ENCODE assay signal across 24 cellular contexts in the genomic region with DNA sequence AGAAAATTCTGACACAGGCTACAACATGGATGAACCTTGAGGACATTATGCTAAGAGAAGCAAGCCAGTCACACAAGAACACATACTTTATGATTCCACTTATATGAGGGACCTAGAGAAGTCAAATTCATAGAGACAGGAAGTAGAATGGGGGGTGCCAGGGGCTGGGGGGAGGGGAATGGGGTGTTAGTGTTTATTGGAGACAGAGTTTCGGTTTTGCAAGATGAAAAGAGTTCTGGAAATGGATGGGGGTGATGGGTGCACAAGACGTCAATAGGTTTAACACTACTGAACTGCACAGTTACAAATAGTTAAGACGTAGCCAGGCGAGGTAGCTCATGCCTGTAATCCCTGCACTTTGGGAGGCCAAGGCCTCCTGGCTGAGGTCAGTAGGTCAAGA. TPM values are rescaled to one million over a fixed set of nuclear protein-coding genes. Genes with fewer than 3 reads are reported as not detected.
DNase-seq lines count a peak whose midpoint lies in the region; ATAC-seq and TF ChIP-seq lines count a peak whose summit lies in the region.
"Had no signal": no experiment of that assay in that cellular context is flagged by ENCODE, and none has a peak within 500 bp of the region (broad histone marks: within the 10 kb centered on the region; RNA-seq: fewer than 3 reads in every experiment).

No MANE protein-coding gene starts in this region.

- peak overlapping the region; percentile 85 for H3K27ac Mint-ChIP-seq in activated CD4-positive, alpha-beta T cell treated with anti-CD3 and anti-CD28 coated beads, Interleukin-2, amount 10 ng/mL, durations not matched to agents 7 days and 5 days
- H3K27ac Mint-ChIP-seq in CD8-positive, alpha-beta T cell: peak overlapping the region; percentile 78
- peak overlapping the region in 9 of 10 donors; percentile 56 to 96 (median 81) for H3K27ac Mint-ChIP-seq in naive thymus-derived CD8-positive, alpha-beta T cell
- H3K27ac Mint-ChIP-seq: CD14-positive monocyte had no signal

- peaks cover 56% of the 10 kb centered on the region for H3K4me1 ChIP-seq in BLaER1
- peaks cover 24% of the 10 kb centered on the region for H3K4me1 ChIP-seq in CD8-positive, alpha-beta T cell (ENCODE audit: insufficient read depth, low read length)

- no peak overlapping the region for H3K27ac ChIP-seq in BLaER1
- no peak overlapping the region for H3K27ac ChIP-seq in CD8-positive, alpha-beta T cell (ENCODE audit: low read depth, low read length)
- H3K27ac ChIP-seq: SJSA1 had no signal

- H3K4me3 ChIP-seq in BLaER1: no peak overlapping the region
- H3K4me3 ChIP-seq in CD8-positive, alpha-beta T cell (ENCODE audit: low read depth, low read length): no peak overlapping the region
- H3K4me3 ChIP-seq: GM12878, SJSA1 had no signal

- POLR2A ChIA-PET in activated CD4-positive, alpha-beta T cell treated with anti-CD3 and anti-CD28 coated beads, Interleukin-2, amount 10 ng/mL, durations not matched to agents 7 days and 5 days (lab: Charles Lee): interaction anchor here (0.5 to 0.6 kb wide), 2 partner anchors 47 to 485 kb away, joined by 3 to 4 read pairs; no protein-coding TSS in a partner anchor
- POLR2A ChIA-PET in CD8-positive, alpha-beta T cell (lab: Charles Lee): interaction anchor here (1.5 kb wide), 1 partner anchor 16 kb away, joined by 4 read pairs; a partner anchor contains a TSS
- POLR2A ChIA-PET in naive thymus-derived CD8-positive, alpha-beta T cell (lab: Charles Lee): interaction anchor here (1.2 kb wide), 1 partner anchor 13 kb away, joined by 3 read pairs; no protein-coding TSS in a partner anchor

- peaks cover 1% of the 10 kb centered on the region for H3K36me3 Mint-ChIP-seq in activated CD4-positive, alpha-beta T cell treated with anti-CD3 and anti-CD28 coated beads, Interleukin-2, amount 10 ng/mL, durations not matched to agents 7 days and 5 days (ENCODE audit: low read depth)
- peaks cover 2% of the 10 kb centered on the region for H3K36me3 Mint-ChIP-seq in CD8-positive, alpha-beta T cell
- H3K36me3 Mint-ChIP-seq in naive thymus-derived CD8-positive, alpha-beta T cell: no peaks in the 10 kb centered on the region

- H3K9ac ChIP-seq in BLaER1: no peak overlapping the region

- H3K9me3 Mint-ChIP-seq in activated CD4-positive, alpha-beta T cell treated with anti-CD3 and anti-CD28 coated beads, Interleukin-2, amount 10 ng/mL, durations not matched to agents 7 days and 5 days: peaks cover 4% of the 10 kb centered on the region
- no peaks in the 10 kb centered on the region for H3K9me3 Mint-ChIP-seq in CD8-positive, alpha-beta T cell
- H3K9me3 Mint-ChIP-seq in naive thymus-derived CD8-positive, alpha-beta T cell: no peaks in the 10 kb centered on the region

- peak overlapping the region; percentile 1 for H3K4me3 Mint-ChIP-seq in activated CD4-positive, alpha-beta T cell treated with anti-CD3 and anti-CD28 coated beads, Interleukin-2, amount 10 ng/mL, durations not matched to agents 7 days and 5 days
- peak overlapping the region; percentile 32 for H3K4me3 Mint-ChIP-seq in CD8-positive, alpha-beta T cell
- H3K4me3 Mint-ChIP-seq in naive thymus-derived CD8-positive, alpha-beta T cell: peak overlapping the region in 6 of 10 donors; percentile 3 to 71 (median 38)
- H3K4me3 Mint-ChIP-seq: CD14-positive monocyte had no signal

- no peak for ATAC-seq in CD8-positive, alpha-beta T cell
- ATAC-seq in naive thymus-derived CD8-positive, alpha-beta T cell: peak in 1 of 2 donors; percentile 3
- no peak for ATAC-seq in HG03025 (IDR thresholded peaks at IDR 0.05; ENCODE audit: low FRiP score, unreplicated experiment)
- ATAC-seq: GM12878 had no signal

- no peak for TF ChIP-seq CTCF in CD8-positive, alpha-beta T cell (IDR thresholded peaks at IDR 0.05)

- peaks cover 5% of the 10 kb centered on the region; the same call in 1 of the 2 replicates for H4K20me1 ChIP-seq in BLaER1

- H3K4me1 Mint-ChIP-seq in activated CD4-positive, alpha-beta T cell treated with anti-CD3 and anti-CD28 coated beads, Interleukin-2, amount 10 ng/mL, durations not matched to agents 7 days and 5 days: peaks cover 44% of the 10 kb centered on the region
- peaks cover 23% of the 10 kb centered on the region for H3K4me1 Mint-ChIP-seq in CD8-positive, alpha-beta T cell (ENCODE audit: low read depth)
- peaks cover 4 to 24% (median 20%) of the 10 kb centered on the region in 4 donors for H3K4me1 Mint-ChIP-seq in naive thymus-derived CD8-positive, alpha-beta T cell

- peak; percentile 62 for DNase-seq in activated CD4-positive, alpha-beta T cell treated with anti-CD3 and anti-CD28 coated beads, Interleukin-2, amount 10 ng/mL, durations not matched to agents 7 days and 5 days
- DNase-seq in activated CD4-positive, alpha-beta T cell treated with anti-CD3 and anti-CD28 coated beads, Interleukin-2, amount 50 U/mL, for 1 hour: no peak
- DNase-seq in CD8-positive, alpha-beta T cell: peak in 1 of 7 experiments; percentile 58
- peak in 3 of 10 donors; percentile 32 to 75 (median 54) for DNase-seq in naive thymus-derived CD8-positive, alpha-beta T cell
- DNase-seq in T1000 (lab: John Stamatoyannopoulos, UW): no peak
- DNase-seq: AML-193, Caco-2, DMS 273 treated with DMSO at 0.1 percent for 48 hours, DND-41, Kasumi-1, NCI-H1694 treated with DMSO at 0.1 percent for 48 hours, NCI-H2081 treated with DMSO at 0.1 percent for 48 hours, NCI-H2171 treated with DMSO at 0.1 percent for 48 hours, NCI-H446, NCI-H526, OCI-M1 had no signal

- peak overlapping the region; percentile 80 for H3K4me2 ChIP-seq in BLaER1

- H3K9me3 ChIP-seq in BLaER1: peaks cover 8% of the 10 kb centered on the region; the same call in 1 of the 2 replicates
- H3K9me3 ChIP-seq in CD8-positive, alpha-beta T cell (ENCODE audit: low read length): no peaks in the 10 kb centered on the region
- H3K9me3 ChIP-seq: Caco-2, SJSA1 had no signal

- no peaks in the 10 kb centered on the region for H3K36me3 ChIP-seq in BLaER1
- no peaks in the 10 kb centered on the region for H3K36me3 ChIP-seq in CD8-positive, alpha-beta T cell (ENCODE audit: insufficient read depth, low read length)

- CTCF ChIA-PET in activated CD4-positive, alpha-beta T cell treated with anti-CD3 and anti-CD28 coated beads, Interleukin-2, amount 10 ng/mL, durations not matched to agents 7 days and 5 days (lab: Charles Lee): interaction anchor here (1.0 kb wide), 1 partner anchor 29 kb away, joined by 3 read pairs; no protein-coding TSS in a partner anchor
- CTCF ChIA-PET in CD8-positive, alpha-beta T cell (lab: Charles Lee): interaction anchor here (1.4 kb wide), 1 partner anchor 9 kb away, joined by 4 read pairs; no protein-coding TSS in a partner anchor

- no peaks in the 10 kb centered on the region for H3K27me3 ChIP-seq in BLaER1
- no peaks in the 10 kb centered on the region for H3K27me3 ChIP-seq in CD8-positive, alpha-beta T cell (ENCODE audit: insufficient read depth, low read length)
- H3K27me3 ChIP-seq: SJSA1 had no signal

- no peaks in the 10 kb centered on the region for H3K27me3 Mint-ChIP-seq in activated CD4-positive, alpha-beta T cell treated with anti-CD3 and anti-CD28 coated beads, Interleukin-2, amount 10 ng/mL, durations not matched to agents 7 days and 5 days
- no peaks in the 10 kb centered on the region for H3K27me3 Mint-ChIP-seq in CD8-positive, alpha-beta T cell (ENCODE audit: low read depth)
- H3K27me3 Mint-ChIP-seq in naive thymus-derived CD8-positive, alpha-beta T cell: no peaks in the 10 kb centered on the region

- intact Hi-C loops in CD8-positive, alpha-beta T cell (cut with DNase I, micrococcal nuclease): loop anchor here (5.0 to 10.0 kb wide), 3 partner anchors 447 to 1007 kb away; a partner anchor contains a TSS

RNA-seq across cellular contexts. Expression of a gene that starts 3.5 kb away (rescaled TPM):
- 10 to 100 TPM; 34.3 to 35.4 TPM for total RNA-seq in activated CD4-positive, alpha-beta T cell treated with anti-CD3 and anti-CD28 coated beads, Interleukin-2, amount 10 ng/mL, durations not matched to agents 7 days and 5 days
- total RNA-seq in CD8-positive, alpha-beta T cell: 10 to 100 TPM; 10.2 to 10.8 TPM
- 10 to 100 TPM; 29.3 to 29.4 TPM for total RNA-seq in naive thymus-derived CD8-positive, alpha-beta T cell
- polyA plus RNA-seq in naive thymus-derived CD8-positive, alpha-beta T cell: 1 to 10 TPM in 2 of 3 donors, under 1 TPM in 1; 0.49 to 1.9 (median 1.2) TPM

RNA-seq across cellular contexts. Expression of a gene that starts 16.5 kb away (rescaled TPM):
- total RNA-seq in activated CD4-positive, alpha-beta T cell treated with anti-CD3 and anti-CD28 coated beads, Interleukin-2, amount 10 ng/mL, durations not matched to agents 7 days and 5 days: 10 to 100 TPM; 26.5 to 34.6 TPM
- total RNA-seq in CD8-positive, alpha-beta T cell: 10 to 100 TPM; 17.2 to 18.6 TPM
- 10 to 100 TPM; 42.2 to 49.4 TPM for total RNA-seq in naive thymus-derived CD8-positive, alpha-beta T cell
- 10 to 100 TPM; 12.9 to 26.9 (median 19.2) TPM for polyA plus RNA-seq in naive thymus-derived CD8-positive, alpha-beta T cell

RNA-seq across cellular contexts. Expression of a gene that starts 51.2 kb away (rescaled TPM):
- not detected for total RNA-seq in activated CD4-positive, alpha-beta T cell treated with anti-CD3 and anti-CD28 coated beads, Interleukin-2, amount 10 ng/mL, durations not matched to agents 7 days and 5 days
- not detected for total RNA-seq in CD8-positive, alpha-beta T cell
- not detected for total RNA-seq in naive thymus-derived CD8-positive, alpha-beta T cell
- polyA plus RNA-seq in naive thymus-derived CD8-positive, alpha-beta T cell: not detected
- total RNA-seq: A172, Caco-2, GM12878, MCF 10A, SJSA1 had no signal
- polyA plus RNA-seq: AG04450, CD14-positive monocyte, GM12878 had no signal
